In the genomic region with DNA sequence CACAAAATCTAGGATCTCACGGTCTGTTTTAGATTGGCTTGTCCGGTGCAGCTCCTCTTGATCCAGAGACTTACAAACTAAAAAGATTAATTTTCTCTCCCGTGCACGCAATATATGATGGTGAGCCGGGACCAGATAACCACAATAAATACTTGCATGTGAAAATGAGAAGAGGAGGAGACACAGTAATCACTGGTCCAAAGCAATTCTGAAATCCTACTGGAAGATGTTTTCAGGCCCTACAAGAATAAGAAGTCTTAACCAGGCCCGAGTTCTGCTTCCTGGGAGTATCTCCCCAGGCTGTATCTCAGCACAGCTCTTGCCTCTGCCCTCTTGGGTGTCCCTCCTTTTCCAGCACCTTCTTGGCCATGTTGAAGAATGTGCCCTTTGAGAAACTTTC, we compare ENCODE assay signal across 9 cellular contexts. TPM values are rescaled to one million over a fixed set of nuclear protein-coding genes. Genes with fewer than 3 reads are reported as not detected.
DNase-seq lines count a peak whose midpoint lies in the region; ATAC-seq and TF ChIP-seq lines count a peak whose summit lies in the region.
"Had no signal": no experiment of that assay in that cellular context is flagged by ENCODE, and none has a peak within 500 bp of the region (broad histone marks: within the 10 kb centered on the region; RNA-seq: fewer than 3 reads in every experiment).

No MANE protein-coding gene starts in this region.

- H3K9me3 ChIP-seq in HUES6 (ENCODE audit: control insufficient read depth, insufficient read depth, low read depth, low read length) (no peaks in the 10 kb centered on the region; the same call in 1 of the 2 replicates), muscle layer of colon (ENCODE audit: low read length) (no peaks in the 10 kb centered on the region)

- in situ Hi-C loops in brain microvascular endothelial cell (cut with HindIII; ENCODE audit: low pct_ligation_motif_present, low sequenced_read_pairs) = no loop called here

- H3K36me3 ChIP-seq in HUES6 (ENCODE audit: control insufficient read depth, insufficient read depth, low read length) (peaks cover 15% of the 10 kb centered on the region), brain microvascular endothelial cell (replicated peaks) (peaks cover 11% of the 10 kb centered on the region), muscle layer of colon (ENCODE audit: insufficient read depth, low read length) (no peaks in the 10 kb centered on the region)

- H3K4me1 ChIP-seq in HUES6 (ENCODE audit: control insufficient read depth, insufficient read depth, low read length) (no peaks in the 10 kb centered on the region), muscle layer of colon (ENCODE audit: insufficient read depth, low read length) (peaks cover 12% of the 10 kb centered on the region)

- CTCF ChIA-PET in AG04449 (lab: Yijun Ruan, JAX) = interaction anchor here (0.8 kb wide), 1 partner anchor 9 kb away, joined by 6 read pairs; no protein-coding TSS in a partner anchor

- TF ChIP-seq CTCF in AG04449 (IDR thresholded peaks at IDR 0.05; ENCODE audit: insufficient read depth, low read length, missing control alignments) = no peak
- no peak for TF ChIP-seq CTCF in brain microvascular endothelial cell (IDR thresholded peaks at IDR 0.05; ENCODE audit: low read depth, low read length, missing control alignments)

- peak overlapping the region; percentile 93 for H3K4me3 ChIP-seq in AG04449 (ENCODE audit: low read depth, low read length)
- peak overlapping the region; percentile 76 for H3K4me3 ChIP-seq in HUES6 (ENCODE audit: low read depth, low read length)
- peak overlapping the region; percentile 95 for H3K4me3 ChIP-seq in brain microvascular endothelial cell (ENCODE audit: low read depth, low read length)
- peak overlapping the region; percentile 71 to 78 for H3K4me3 ChIP-seq in muscle layer of colon (ENCODE audit: low read depth in 1 of 2, low read length in 2 of 2)

- H3K27ac ChIP-seq in HUES6 (ENCODE audit: low read depth, low read length) (no peak overlapping the region), brain microvascular endothelial cell (no peak overlapping the region), muscle layer of colon (ENCODE audit: low read depth, low read length) (no peak overlapping the region)

- no peak for ATAC-seq in GM21447 (IDR thresholded peaks at IDR 0.05; ENCODE audit: unreplicated experiment)

- POLR2A ChIA-PET in AG04449 (lab: Yijun Ruan, JAX) = interaction anchor here (0.6 kb wide), 1 partner anchor 124 kb away, joined by 3 read pairs; no protein-coding TSS in a partner anchor

- no peak for DNase-seq in AG04449 (ENCODE audit: low read depth, low spot score)
- DNase-seq in brain microvascular endothelial cell = no peak
- DNase-seq in activated CD4-positive, CD25-positive, alpha-beta regulatory T cell (lab: John Stamatoyannopoulos, UW) = no peak
- DNase-seq in cerebellum (ENCODE audit: low spot score) = no peak
- no peak for DNase-seq in MV-4-11 (lab: John Stamatoyannopoulos, UW)

- H3K9ac ChIP-seq in HUES6 (ENCODE audit: low read length) (peak overlapping the region; percentile 98), muscle layer of colon (ENCODE audit: low read length) (peak overlapping the region; percentile 50)

- H3K27me3 ChIP-seq in HUES6 (ENCODE audit: control insufficient read depth, insufficient read depth, low read length) = no peaks in the 10 kb centered on the region
- no peaks in the 10 kb centered on the region for H3K27me3 ChIP-seq in brain microvascular endothelial cell (replicated peaks)
- H3K27me3 ChIP-seq in muscle layer of colon (ENCODE audit: control insufficient read depth in 1 of 2, insufficient read depth in 2 of 2, low read length in 2 of 2) = no peaks in the 10 kb centered on the region

RNA-seq across cellular contexts. Expression of a gene that starts 1.0 kb away (rescaled TPM):
- 14.5 TPM for total RNA-seq in cerebellum

RNA-seq across cellular contexts. Expression of a gene that starts 12.8 kb away (rescaled TPM):
- 25.3 TPM for total RNA-seq in cerebellum

RNA-seq across cellular contexts. Expression of a gene that starts 45.1 kb away (rescaled TPM):
- 0.09 TPM for total RNA-seq in cerebellum
- total RNA-seq: omental fat pad had no signal
